Comparison of ENCODE assay signal across 8 cellular contexts in genomic region chr15:84500165-84500889, GRCh38.
DNase-seq lines count a peak whose midpoint lies in the region; ATAC-seq and TF ChIP-seq lines count a peak whose summit lies in the region.
"Not testable (repeated sequence)": the region's sequence is repeated elsewhere in the genome, so short reads cannot be mapped to it uniquely, and the experiment has no call there.

No MANE protein-coding gene starts in this region.

- H3K4me3 ChIP-seq in left ventricle myocardium inferior (peak overlapping the region; percentile 66), upper lobe of right lung (peak overlapping the region; percentile 45)
- H3K4me3 ChIP-seq in neuronal stem cell (ENCODE audit: low read length in 2 of 2), result not testable (repeated sequence)

- not testable (repeated sequence) for H3K4me1 Mint-ChIP-seq in Calu3 (ENCODE audit: low read depth, unreplicated experiment); activated B cell treated with CpG ODN at 0.5 μM for 24 hours; activated T-cell treated with anti-CD3 and anti-CD28 coated beads, Interleukin-2, amount 50 U/mL, for 4 hours (ENCODE audit: low read depth)

- not testable (repeated sequence) for H2BK120ac ChIP-seq in neuronal stem cell (ENCODE audit: low read depth, low read length)

- H3K79me1 ChIP-seq in neuronal stem cell (ENCODE audit: low read depth, low read length), result not testable (repeated sequence)

- ATAC-seq in activated B cell treated with CpG ODN at 0.5 μM for 24 hours (ENCODE audit: low read depth); activated T-cell treated with anti-CD3 and anti-CD28 coated beads, Interleukin-2, amount 50 U/mL, for 4 hours; upper lobe of right lung: not testable (repeated sequence)

- CTCF ChIA-PET in Calu3 (lab: Charles Lee); activated B cell treated with CpG ODN at 0.5 μM for 24 hours (lab: Charles Lee): not testable (repeated sequence)

- POLR2A ChIA-PET in activated B cell treated with CpG ODN at 0.5 μM for 24 hours (lab: Charles Lee), result not testable (repeated sequence)

- not testable (repeated sequence) for H2AFZ ChIP-seq in neuronal stem cell (ENCODE audit: low read length)

- BruUV-seq in Calu3 (replicated peaks; lab: Mats Ljungman, UMichigan), result not testable (repeated sequence)

- not testable (repeated sequence) for H3K4ac ChIP-seq in neuronal stem cell (ENCODE audit: low read length)

- not testable (repeated sequence) for H3K4me1 ChIP-seq in left ventricle myocardium inferior; neuronal stem cell (ENCODE audit: control insufficient read depth in 2 of 2, insufficient read depth in 1 of 2, low read depth in 1 of 2, low read length in 2 of 2); upper lobe of right lung

- not testable (repeated sequence) for TF ChIP-seq CTCF in Calu3 (IDR thresholded peaks at IDR 0.05; ENCODE audit: unreplicated experiment); activated B cell treated with CpG ODN at 0.5 μM for 24 hours (IDR thresholded peaks at IDR 0.05); upper lobe of right lung (IDR thresholded peaks at IDR 0.05)
- peak; percentile 21 for TF ChIP-seq CTCF in left ventricle myocardium inferior (IDR thresholded peaks at IDR 0.05; ENCODE audit: borderline replicate concordance)

- not testable (repeated sequence) for H2AK5ac ChIP-seq in neuronal stem cell (ENCODE audit: low read depth, low read length)

- H2BK15ac ChIP-seq in neuronal stem cell (ENCODE audit: low read length), result not testable (repeated sequence)

- H3K27ac ChIP-seq in left ventricle myocardium inferior (replicated peaks) (peak overlapping the region; percentile 80), upper lobe of right lung (peak overlapping the region; percentile 58)
- H3K27ac ChIP-seq in neuronal stem cell (replicated peaks; ENCODE audit: low read length), result not testable (repeated sequence)

- DNase-seq in Calu3, result peak; percentile 21
- DNase-seq in activated B cell treated with CpG ODN at 0.5 μM for 24 hours, result peak; percentile 30
- peak; percentile 36 for DNase-seq in activated T-cell treated with anti-CD3 and anti-CD28 coated beads, Interleukin-2, amount 50 U/mL, for 4 hours
- DNase-seq in central memory CD4-positive, alpha-beta T cell, result peak; percentile 3
- peak; percentile 44 for DNase-seq in left ventricle myocardium inferior
- DNase-seq in neuronal stem cell (ENCODE audit: low spot score), result not testable (repeated sequence)
- DNase-seq in stimulated activated CD4-positive, alpha-beta T cell treated with anti-CD3 and anti-CD28 coated beads, Interleukin-4, amount 100 ng/mL, for 4 hours, result peak; percentile 37 to 64
- peak; percentile 66 for DNase-seq in upper lobe of right lung

- H4K8ac ChIP-seq in neuronal stem cell (ENCODE audit: low read depth, low read length), result not testable (repeated sequence)

- H3K9me3 ChIP-seq in left ventricle myocardium inferior (replicated peaks); neuronal stem cell (replicated peaks in 1 of 2; ENCODE audit: control insufficient read depth in 2 of 2, insufficient read depth in 1 of 2, low read depth in 1 of 2, low read length in 2 of 2); upper lobe of right lung: not testable (repeated sequence)

- H3K27ac Mint-ChIP-seq in Calu3 (ENCODE audit: unreplicated experiment); activated B cell treated with CpG ODN at 0.5 μM for 24 hours: not testable (repeated sequence)

- H3K18ac ChIP-seq in neuronal stem cell (ENCODE audit: low read length), result not testable (repeated sequence)

- H3K27me3 ChIP-seq in left ventricle myocardium inferior (ENCODE audit: low read depth); neuronal stem cell (ENCODE audit: control insufficient read depth in 3 of 3, insufficient read depth in 3 of 3, low read depth in 1 of 3, low read length in 3 of 3); upper lobe of right lung: not testable (repeated sequence)

- H3K4me2 ChIP-seq in neuronal stem cell (ENCODE audit: insufficient read depth, low read length, poor library complexity, severe bottlenecking), result peak overlapping the region; percentile 45

- not testable (repeated sequence) for H2BK5ac ChIP-seq in neuronal stem cell (ENCODE audit: low read length)

- not testable (repeated sequence) for H3K27me3 Mint-ChIP-seq in Calu3 (ENCODE audit: unreplicated experiment); activated B cell treated with CpG ODN at 0.5 μM for 24 hours; activated T-cell treated with anti-CD3 and anti-CD28 coated beads, Interleukin-2, amount 50 U/mL, for 4 hours (ENCODE audit: low read depth)

- H3K9me3 Mint-ChIP-seq in Calu3 (ENCODE audit: low read depth, unreplicated experiment); activated B cell treated with CpG ODN at 0.5 μM for 24 hours; activated T-cell treated with anti-CD3 and anti-CD28 coated beads, Interleukin-2, amount 50 U/mL, for 4 hours: not testable (repeated sequence)

- H3K9ac ChIP-seq in neuronal stem cell (ENCODE audit: low read depth, low read length, poor library complexity), result not testable (repeated sequence)

- not testable (repeated sequence) for H3K36me3 ChIP-seq in left ventricle myocardium inferior; neuronal stem cell (replicated peaks in 1 of 2; ENCODE audit: control insufficient read depth in 2 of 2, insufficient read depth in 2 of 2, low read length in 2 of 2); upper lobe of right lung

- H3K36me3 Mint-ChIP-seq in Calu3 (ENCODE audit: insufficient read depth, unreplicated experiment); activated B cell treated with CpG ODN at 0.5 μM for 24 hours (ENCODE audit: low read depth); activated T-cell treated with anti-CD3 and anti-CD28 coated beads, Interleukin-2, amount 50 U/mL, for 4 hours (ENCODE audit: insufficient read depth): not testable (repeated sequence)

- H3K4me3 Mint-ChIP-seq in Calu3 (ENCODE audit: low read depth, unreplicated experiment); activated B cell treated with CpG ODN at 0.5 μM for 24 hours; activated T-cell treated with anti-CD3 and anti-CD28 coated beads, Interleukin-2, amount 50 U/mL, for 4 hours: not testable (repeated sequence)

- intact Hi-C loops in Calu3 (cut with micrococcal nuclease; ENCODE audit: unreplicated experiment); activated B cell treated with CpG ODN at 0.5 μM for 24 hours (cut with micrococcal nuclease); left ventricle myocardium inferior (cut with micrococcal nuclease); upper lobe of right lung (cut with DNase I): not testable (repeated sequence)

- H4K91ac ChIP-seq in neuronal stem cell (ENCODE audit: low read depth, low read length, poor library complexity), result not testable (repeated sequence)

- H2BK12ac ChIP-seq in neuronal stem cell (ENCODE audit: low read length), result not testable (repeated sequence)

- not testable (repeated sequence) for H3K14ac ChIP-seq in neuronal stem cell (ENCODE audit: low read length)

- not testable (repeated sequence) for H3K23ac ChIP-seq in neuronal stem cell (ENCODE audit: low read depth, low read length, poor library complexity)

- WGBS in neuronal stem cell (ENCODE audit: extremely low coverage in 2 of 2, insufficient read length in 2 of 2, insufficient replicate concordance in 1 of 2), 2 donors, result no CpG with 5 or more reads among the region's 60 CpGs
